Comparison of ENCODE assay signal across 1 cellular context in genomic region chr1:10178602-10179407, GRCh38.
A peak's percentile ranks its signal among the peaks of the same experiment; 100 is the strongest.
TF ChIP-seq lines count a peak whose summit lies in the region.

No MANE protein-coding gene starts in this region.

TF ChIP-seq in H1, 55 proteins besides CTCF, POLR2A, EP300 and RAD21:
- TF ChIP-seq HDAC2 (IDR thresholded peaks at IDR 0.05; ENCODE audit: borderline replicate concordance in 1 of 2, low read depth in 2 of 2, low read length in 2 of 2) (0 out of 4 replicates have a peak, but pooled peaks of 1 of the 2 experiments have one; percentile 56), GTF2F1 (IDR thresholded peaks at IDR 0.05; ENCODE audit: borderline replicate concordance, low read depth, low read length) (no peak), SP1 (IDR thresholded peaks at IDR 0.05; ENCODE audit: low read depth, low read length) (peak; percentile 29; the same call in 1 of the 2 replicates)
